1 cellular context compared by ENCODE assay signal in genomic region chr1:185342672-185343259, GRCh38.
TF ChIP-seq lines count a peak whose summit lies in the region.

No MANE protein-coding gene starts in this region.

TF ChIP-seq in GM12878, 131 proteins besides CTCF, POLR2A, EP300 and RAD21 (continued from another document):
- peak; percentile 19; the same call in 1 of the 2 replicates for TF ChIP-seq PKNOX1 (IDR thresholded peaks at IDR 0.05)
